ENCODE assay signal across 9 cellular contexts in genomic region chr18:76518543-76519155, GRCh38. TPM values are rescaled to one million over a fixed set of nuclear protein-coding genes. Genes with fewer than 3 reads are reported as not detected.
DNase-seq lines count a peak whose midpoint lies in the region; TF ChIP-seq lines count a peak whose summit lies in the region.
"Had no signal": no experiment of that assay in that cellular context is flagged by ENCODE, and none has a peak within 500 bp of the region (broad histone marks: within the 10 kb centered on the region; RNA-seq: fewer than 3 reads in every experiment).

No MANE protein-coding gene starts in this region.

- no peaks in the 10 kb centered on the region for H3K36me3 ChIP-seq in cardiac muscle cell
- H3K36me3 ChIP-seq in rectal smooth muscle tissue (ENCODE audit: control insufficient read depth, insufficient read depth, low read length) = no peaks in the 10 kb centered on the region
- H3K36me3 ChIP-seq in SK-N-SH (replicated peaks in 1 of 2; ENCODE audit: control insufficient read depth in 1 of 2, insufficient read depth in 2 of 2, low read length in 1 of 2) = no peaks in the 10 kb centered on the region

- H3K9ac ChIP-seq in rectal smooth muscle tissue (ENCODE audit: low read length) = no peak overlapping the region
- H3K9ac ChIP-seq in SK-N-SH = no peak overlapping the region

- H3K27ac ChIP-seq in cardiac muscle cell (no peak overlapping the region), rectal smooth muscle tissue (ENCODE audit: low read depth, low read length) (peak overlapping the region; percentile 10), SK-N-SH (ENCODE audit: low read depth in 2 of 2, low read length in 1 of 2) (no peak overlapping the region)
- H3K27ac ChIP-seq: A549 had no signal

- H4K20me1 ChIP-seq in SK-N-SH (ENCODE audit: insufficient read depth) = no peaks in the 10 kb centered on the region

- DNase-seq in NCI-H524 (lab: John Stamatoyannopoulos, UW) (peak; percentile 43 to 77), NCI-H524 treated with DMSO at 0.1 percent for 48 hours (lab: John Stamatoyannopoulos, UW) (no peak), SK-N-DZ (ENCODE audit: low spot score) (peak; percentile 38), cardiac muscle cell (ENCODE audit: low read depth in 1 of 2, low spot score in 1 of 2) (peak; percentile 20 to 65), UCSD-AML1 (lab: John Stamatoyannopoulos, UW; ENCODE audit: unreplicated experiment) (no peak), SK-N-SH (no peak)
- DNase-seq in stimulated activated naive CD4-positive, alpha-beta T cell treated with Interleukin-2 at 50 U/mL for 16 hours (lab: John Stamatoyannopoulos, UW) = no peak

- H3K27me3 ChIP-seq in cardiac muscle cell (no peaks in the 10 kb centered on the region), rectal smooth muscle tissue (ENCODE audit: control insufficient read depth, insufficient read depth, low read length) (no peaks in the 10 kb centered on the region), SK-N-SH (ENCODE audit: insufficient read depth) (no peaks in the 10 kb centered on the region; the same call in 1 of the 2 replicates)

- POLR2A ChIA-PET in SK-N-SH (lab: Yijun Ruan, JAX) = no interaction called here

- peak; percentile 16 for TF ChIP-seq CTCF in cardiac muscle cell (IDR thresholded peaks at IDR 0.05; ENCODE audit: low read depth, low read length)
- no peak for TF ChIP-seq CTCF in SK-N-SH (IDR thresholded peaks at IDR 0.05)

- no peak overlapping the region for H3K4me2 ChIP-seq in SK-N-SH
- H3K4me2 ChIP-seq: A549 had no signal

- H3K4me1 ChIP-seq in cardiac muscle cell (ENCODE audit: low read depth) = peaks cover 17% of the 10 kb centered on the region
- no peaks in the 10 kb centered on the region for H3K4me1 ChIP-seq in rectal smooth muscle tissue (ENCODE audit: control insufficient read depth, insufficient read depth, low read length)
- no peaks in the 10 kb centered on the region for H3K4me1 ChIP-seq in SK-N-SH (ENCODE audit: control insufficient read depth in 1 of 2, insufficient read depth in 2 of 2, low read depth in 1 of 2, low read length in 1 of 2)
- H3K4me1 ChIP-seq: A549 had no signal

- no peaks in the 10 kb centered on the region for H3K9me2 ChIP-seq in SK-N-SH

- H3F3A ChIP-seq in SK-N-SH (replicated peaks; ENCODE audit: insufficient read depth) = no peaks in the 10 kb centered on the region

- H3K9me3 ChIP-seq in cardiac muscle cell (ENCODE audit: low read depth) (no peaks in the 10 kb centered on the region), SK-N-SH (no peaks in the 10 kb centered on the region)
- H3K9me3 ChIP-seq: A549 had no signal

- H2AFZ ChIP-seq in SK-N-SH (ENCODE audit: low read depth) = no peak overlapping the region

- no peak for TF ChIP-seq EP300 in SK-N-SH (IDR thresholded peaks at IDR 0.05; ENCODE audit: borderline replicate concordance in 1 of 2, low read depth in 1 of 2, low read length in 1 of 2)

- WGBS in SK-N-SH (ENCODE audit: low lambda C conversion rate) = 48% methylated on average over 22 of the region's 23 CpGs

- CTCF ChIA-PET in SK-N-SH (lab: Yijun Ruan, JAX) = interaction anchor here (1.2 kb wide), 1 partner anchor 119 kb away, joined by 5 read pairs; no protein-coding TSS in a partner anchor

- H3K79me2 ChIP-seq in SK-N-SH (ENCODE audit: insufficient read depth) = no peaks in the 10 kb centered on the region

- H3K4me3 ChIP-seq in cardiac muscle cell (peak overlapping the region; percentile 19), rectal smooth muscle tissue (ENCODE audit: low read length) (peak overlapping the region; percentile 29), SK-N-SH (ENCODE audit: low read depth in 2 of 2, low read length in 1 of 2) (no peak overlapping the region)
- H3K4me3 ChIP-seq: A549 had no signal

- no peak for TF ChIP-seq RAD21 in SK-N-SH (IDR thresholded peaks at IDR 0.05; ENCODE audit: low read length)

TF ChIP-seq in SK-N-SH, 30 proteins besides CTCF, POLR2A, EP300 and RAD21:
- TF ChIP-seq, protein P1, sequence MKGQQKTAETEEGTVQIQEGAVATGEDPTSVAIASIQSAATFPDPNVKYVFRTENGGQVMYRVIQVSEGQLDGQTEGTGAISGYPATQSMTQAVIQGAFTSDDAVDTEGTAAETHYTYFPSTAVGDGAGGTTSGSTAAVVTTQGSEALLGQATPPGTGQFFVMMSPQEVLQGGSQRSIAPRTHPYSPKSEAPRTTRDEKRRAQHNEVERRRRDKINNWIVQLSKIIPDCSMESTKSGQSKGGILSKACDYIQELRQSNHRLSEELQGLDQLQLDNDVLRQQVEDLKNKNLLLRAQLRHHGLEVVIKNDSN (IDR thresholded peaks at IDR 0.05; ENCODE audit: borderline replicate concordance, low read depth) = no peak
- TF ChIP-seq SIN3A (IDR thresholded peaks at IDR 0.05; ENCODE audit: borderline replicate concordance, low read depth, low read length) = no peak
- no peak for TF ChIP-seq TAF1 (IDR thresholded peaks at IDR 0.05; ENCODE audit: borderline replicate concordance, low read depth, low read length)
- TF ChIP-seq, protein P2, sequence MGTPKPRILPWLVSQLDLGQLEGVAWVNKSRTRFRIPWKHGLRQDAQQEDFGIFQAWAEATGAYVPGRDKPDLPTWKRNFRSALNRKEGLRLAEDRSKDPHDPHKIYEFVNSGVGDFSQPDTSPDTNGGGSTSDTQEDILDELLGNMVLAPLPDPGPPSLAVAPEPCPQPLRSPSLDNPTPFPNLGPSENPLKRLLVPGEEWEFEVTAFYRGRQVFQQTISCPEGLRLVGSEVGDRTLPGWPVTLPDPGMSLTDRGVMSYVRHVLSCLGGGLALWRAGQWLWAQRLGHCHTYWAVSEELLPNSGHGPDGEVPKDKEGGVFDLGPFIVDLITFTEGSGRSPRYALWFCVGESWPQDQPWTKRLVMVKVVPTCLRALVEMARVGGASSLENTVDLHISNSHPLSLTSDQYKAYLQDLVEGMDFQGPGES (IDR thresholded peaks at IDR 0.05; ENCODE audit: low read depth, low read length) = no peak
- TF ChIP-seq RXRA (IDR thresholded peaks at IDR 0.05; ENCODE audit: borderline replicate concordance, low read depth) = no peak
- TF ChIP-seq MEF2A (IDR thresholded peaks at IDR 0.05; ENCODE audit: borderline replicate concordance, low read depth) = no peak
- TF ChIP-seq TCF12 (IDR thresholded peaks at IDR 0.05) = no peak
- TF ChIP-seq MXI1 (IDR thresholded peaks at IDR 0.05; ENCODE audit: low read depth, low read length) = no peak
- TF ChIP-seq PBX3 (IDR thresholded peaks at IDR 0.05) = no peak
- TF ChIP-seq FOXM1 (IDR thresholded peaks at IDR 0.05; ENCODE audit: low read depth) = no peak
- TF ChIP-seq GATA2 (CRISPR knock-in tag; IDR thresholded peaks at IDR 0.05) = no peak
- TF ChIP-seq RCOR1 (IDR thresholded peaks at IDR 0.05; ENCODE audit: low read length) = no peak
- no peak for TF ChIP-seq CHD2 (IDR thresholded peaks at IDR 0.05; ENCODE audit: low read length, partially characterized antibody)
- no peak for TF ChIP-seq MAX (IDR thresholded peaks at IDR 0.05; ENCODE audit: low read depth)
- no peak for TF ChIP-seq GABPA (IDR thresholded peaks at IDR 0.05; ENCODE audit: low read depth)
- TF ChIP-seq EZH2phosphoT487 (IDR thresholded peaks at IDR 0.05; ENCODE audit: borderline replicate concordance, low read depth) = no peak
- no peak for TF ChIP-seq ELF1 (IDR thresholded peaks at IDR 0.05)
- no peak for TF ChIP-seq TEAD4 (IDR thresholded peaks at IDR 0.05; ENCODE audit: borderline replicate concordance, insufficient read depth)
- no peak for TF ChIP-seq FOSL2 (IDR thresholded peaks at IDR 0.05; ENCODE audit: borderline replicate concordance, low read depth)

RNA-seq across cellular contexts. Expression of gene ZNF516, which starts 23.6 kb away (rescaled TPM):
- 18.9 and 25.6 TPM in 2 replicates for polyA plus RNA-seq in SK-N-DZ (2014; cell fraction: cytosol; rRNA removed)
- polyA plus RNA-seq in SK-N-DZ (2014; cell fraction: nucleus; rRNA removed) = 14.5 and 25.3 TPM in 2 replicates
- 44.7 and 78.6 TPM in 2 replicates for total RNA-seq in cardiac muscle cell
- polyA plus RNA-seq in cardiac muscle cell = 17.0 and 26.2 TPM in 2 replicates
- 3.4 and 4.4 TPM in 2 replicates for polyA plus RNA-seq in SK-N-SH (2012; rRNA removed)
- polyA plus RNA-seq in SK-N-SH (2012; cell fraction: cytosol; rRNA removed) = 2.8 and 2.9 TPM in 2 replicates
- 10.3 and 10.8 TPM in 2 replicates for polyA plus RNA-seq in SK-N-SH (2012; cell fraction: nucleus; rRNA removed)

Comparison
In these comparisons a context has a peak if more than half of its experiments do, and no peak if none do; other contexts are left out.
1. DNase-seq: peak in NCI-H524 (2 of 2), SK-N-DZ (single experiment) and cardiac muscle cell (2 of 2); none in NCI-H524 treated with DMSO at 0.1 percent for 48 hours (single experiment), UCSD-AML1 (single experiment), stimulated activated naive CD4-positive, alpha-beta T cell treated with Interleukin-2 at 50 U/mL for 16 hours (single experiment) and SK-N-SH (single experiment).
2. H3K4me3 ChIP-seq: peak in cardiac muscle cell (single experiment) and rectal smooth muscle tissue (single experiment); none in SK-N-SH (0 of 2).